ENCODE assay signal across 29 cellular contexts in the genomic region with DNA sequence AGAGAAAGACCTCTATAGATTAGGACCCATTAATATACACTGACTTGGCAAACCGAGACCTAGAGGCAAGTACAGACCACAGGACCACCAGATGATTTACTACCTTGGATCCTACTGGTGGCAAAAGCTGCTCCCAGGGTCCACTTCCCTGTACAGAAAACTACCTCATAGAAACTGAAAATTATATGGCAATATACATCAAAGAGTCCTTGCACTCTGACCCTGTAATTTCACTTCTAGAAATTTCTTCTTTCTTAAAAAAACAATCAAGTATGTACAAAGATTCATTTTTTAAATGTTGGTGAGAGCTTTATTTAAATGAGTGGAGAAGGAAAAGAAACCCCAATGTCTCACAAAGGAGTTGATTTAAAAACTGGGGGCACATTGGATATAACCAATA.
"Had no signal": no experiment of that assay in that cellular context is flagged by ENCODE, and none has a peak within 500 bp of the region (broad histone marks: within the 10 kb centered on the region; RNA-seq: fewer than 3 reads in every experiment).

No MANE protein-coding gene starts in this region.

- H3K4me3 ChIP-seq: coronary artery, dorsolateral prefrontal cortex, esophagus muscularis mucosa, esophagus squamous epithelium, gastrocnemius medialis, gastroesophageal sphincter, heart left ventricle, heart right ventricle, hepatocyte had no signal

- H3K9me3 ChIP-seq: gastrocnemius medialis had no signal

- H3K9me3 Mint-ChIP-seq: effector memory CD8-positive, alpha-beta T cell had no signal

- H3K27me3 ChIP-seq: esophagus muscularis mucosa, esophagus squamous epithelium, gastrocnemius medialis, hepatocyte had no signal

- DNase-seq: cortex of kidney; dermis blood vessel endothelial cell; dorsolateral prefrontal cortex; effector CD4-positive, alpha-beta T cell; effector CD8-positive, alpha-beta T cell; effector memory CD4-positive, alpha-beta T cell; effector memory CD8-positive, alpha-beta T cell; endodermal cell; erythroblast; esophagus squamous epithelium; foreskin fibroblast; foreskin keratinocyte; foreskin melanocyte; gastrocnemius medialis; glutamatergic neuron; head of caudate nucleus; heart left ventricle; heart right ventricle; hippocampal formation had no signal

- ATAC-seq: effector memory CD8-positive, alpha-beta T cell; esophagus mucosa; foreskin keratinocyte; gastrocnemius medialis; gastroesophageal sphincter; heart left ventricle; heart right ventricle had no signal

- H3K27ac Mint-ChIP-seq: dendritic cell treated with granulocyte-macrophage colony-stimulating factor and Interleukin-4, amounts not matched to agents 40 ng/mL and 50 ng/mL, for 4 days; effector memory CD8-positive, alpha-beta T cell; endodermal cell had no signal

- H3K27me3 Mint-ChIP-seq: effector memory CD8-positive, alpha-beta T cell had no signal

- H3K4me1 ChIP-seq: esophagus muscularis mucosa, esophagus squamous epithelium, foreskin keratinocyte, gastrocnemius medialis, gastroesophageal sphincter, heart left ventricle had no signal

- FAIRE-seq: endometrium, endothelial cell of umbilical vein, frontal cortex had no signal

- H3K79me2 ChIP-seq: hepatocyte had no signal

- H3K4me1 Mint-ChIP-seq: endodermal cell had no signal

- H3K4me3 Mint-ChIP-seq: dendritic cell treated with granulocyte-macrophage colony-stimulating factor and Interleukin-4, amounts not matched to agents 40 ng/mL and 50 ng/mL, for 4 days; effector memory CD8-positive, alpha-beta T cell; endodermal cell had no signal

- H3K27ac ChIP-seq: coronary artery, dorsolateral prefrontal cortex, epithelial cell of prostate, esophagus muscularis mucosa, esophagus squamous epithelium, foreskin keratinocyte, gastrocnemius medialis, gastroesophageal sphincter, heart left ventricle, heart right ventricle, hepatocyte had no signal

- H2AFZ ChIP-seq: hepatocyte had no signal

- H3K4me2 ChIP-seq: hepatocyte had no signal

- H3K36me3 ChIP-seq: esophagus muscularis mucosa, esophagus squamous epithelium, gastrocnemius medialis, gastroesophageal sphincter, heart left ventricle, heart right ventricle had no signal
